In genomic region chr3:196604548-196604947, GRCh38 we compare ENCODE assay signal across 11 cellular contexts. TPM values are rescaled to one million over a fixed set of nuclear protein-coding genes. Genes with fewer than 3 reads are reported as not detected.
DNase-seq lines count a peak whose midpoint lies in the region; ATAC-seq and TF ChIP-seq lines count a peak whose summit lies in the region.
"Had no signal": no experiment of that assay in that cellular context is flagged by ENCODE, and none has a peak within 500 bp of the region (broad histone marks: within the 10 kb centered on the region; RNA-seq: fewer than 3 reads in every experiment).

No MANE protein-coding gene starts in this region.

- H3K4me3 Mint-ChIP-seq in WTC11 = no peak overlapping the region

- no peaks in the 10 kb centered on the region for H3K27me3 Mint-ChIP-seq in WTC11 (ENCODE audit: low read depth)

- H3K4me1 Mint-ChIP-seq in WTC11 = peaks cover 3% of the 10 kb centered on the region

- peak; percentile 30 for DNase-seq in NCI-H1436 (lab: John Stamatoyannopoulos, UW)
- DNase-seq in NCI-H1436 treated with DMSO at 0.1 percent for 48 hours (lab: John Stamatoyannopoulos, UW) = no peak
- DNase-seq in activated CD4-positive, alpha-beta T cell treated with anti-CD3 and anti-CD28 coated beads for 48 hours = peak; percentile 66
- DNase-seq in caudate nucleus (lab: John Stamatoyannopoulos, UW) = peak in 33 of 61 donors; percentile 2 to 74 (median 28)
- DNase-seq in stimulated activated CD8-positive, alpha-beta memory T cell treated with anti-CD3 and anti-CD28 coated beads, Interleukin-12 subunit alpha, Interleukin-12 subunit beta, amount 100 ng/mL, for 24 hours (ENCODE audit: extremely low read depth) = peak; percentile 15
- no peak for DNase-seq in WTC11 (ENCODE audit: low spot score)
- DNase-seq: left ventricle myocardium superior had no signal

- CTCF ChIA-PET in WTC11 (lab: Charles Lee) = interaction anchor here (1.0 to 1.6 kb wide), 3 partner anchors 66 to 82 kb away, joined by 3 to 5 read pairs (median 3); no protein-coding TSS in a partner anchor

- TF ChIP-seq CTCF in WTC11 (IDR thresholded peaks at IDR 0.05) = no peak

- POLR2A ChIA-PET in WTC11 (lab: Charles Lee) = no interaction called here

- no peaks in the 10 kb centered on the region for H3K9me3 Mint-ChIP-seq in WTC11

- H3K27ac Mint-ChIP-seq in WTC11 = no peak overlapping the region

- ATAC-seq in GM18502 (IDR thresholded peaks at IDR 0.05; ENCODE audit: poor library complexity, unreplicated experiment) (no peak), WTC11 (no peak), GM21825 (IDR thresholded peaks at IDR 0.05; ENCODE audit: unreplicated experiment) (no peak)
- ATAC-seq: esophagus mucosa, left ventricle myocardium superior had no signal

- no peaks in the 10 kb centered on the region for H3K36me3 Mint-ChIP-seq in WTC11

- no peak overlapping the region for H3K27ac ChIP-seq in caudate nucleus (ENCODE audit: low read depth, low read length)
- H3K27ac ChIP-seq: skin epidermis had no signal

TF ChIP-seq in WTC11, 78 proteins besides CTCF, POLR2A, EP300 and RAD21:
- TF ChIP-seq, protein P1, sequence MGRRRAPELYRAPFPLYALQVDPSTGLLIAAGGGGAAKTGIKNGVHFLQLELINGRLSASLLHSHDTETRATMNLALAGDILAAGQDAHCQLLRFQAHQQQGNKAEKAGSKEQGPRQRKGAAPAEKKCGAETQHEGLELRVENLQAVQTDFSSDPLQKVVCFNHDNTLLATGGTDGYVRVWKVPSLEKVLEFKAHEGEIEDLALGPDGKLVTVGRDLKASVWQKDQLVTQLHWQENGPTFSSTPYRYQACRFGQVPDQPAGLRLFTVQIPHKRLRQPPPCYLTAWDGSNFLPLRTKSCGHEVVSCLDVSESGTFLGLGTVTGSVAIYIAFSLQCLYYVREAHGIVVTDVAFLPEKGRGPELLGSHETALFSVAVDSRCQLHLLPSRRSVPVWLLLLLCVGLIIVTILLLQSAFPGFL (CRISPR knock-in tag; IDR thresholded peaks at IDR 0.05; ENCODE audit: borderline replicate concordance) = no peak
- TF ChIP-seq, protein P2, sequence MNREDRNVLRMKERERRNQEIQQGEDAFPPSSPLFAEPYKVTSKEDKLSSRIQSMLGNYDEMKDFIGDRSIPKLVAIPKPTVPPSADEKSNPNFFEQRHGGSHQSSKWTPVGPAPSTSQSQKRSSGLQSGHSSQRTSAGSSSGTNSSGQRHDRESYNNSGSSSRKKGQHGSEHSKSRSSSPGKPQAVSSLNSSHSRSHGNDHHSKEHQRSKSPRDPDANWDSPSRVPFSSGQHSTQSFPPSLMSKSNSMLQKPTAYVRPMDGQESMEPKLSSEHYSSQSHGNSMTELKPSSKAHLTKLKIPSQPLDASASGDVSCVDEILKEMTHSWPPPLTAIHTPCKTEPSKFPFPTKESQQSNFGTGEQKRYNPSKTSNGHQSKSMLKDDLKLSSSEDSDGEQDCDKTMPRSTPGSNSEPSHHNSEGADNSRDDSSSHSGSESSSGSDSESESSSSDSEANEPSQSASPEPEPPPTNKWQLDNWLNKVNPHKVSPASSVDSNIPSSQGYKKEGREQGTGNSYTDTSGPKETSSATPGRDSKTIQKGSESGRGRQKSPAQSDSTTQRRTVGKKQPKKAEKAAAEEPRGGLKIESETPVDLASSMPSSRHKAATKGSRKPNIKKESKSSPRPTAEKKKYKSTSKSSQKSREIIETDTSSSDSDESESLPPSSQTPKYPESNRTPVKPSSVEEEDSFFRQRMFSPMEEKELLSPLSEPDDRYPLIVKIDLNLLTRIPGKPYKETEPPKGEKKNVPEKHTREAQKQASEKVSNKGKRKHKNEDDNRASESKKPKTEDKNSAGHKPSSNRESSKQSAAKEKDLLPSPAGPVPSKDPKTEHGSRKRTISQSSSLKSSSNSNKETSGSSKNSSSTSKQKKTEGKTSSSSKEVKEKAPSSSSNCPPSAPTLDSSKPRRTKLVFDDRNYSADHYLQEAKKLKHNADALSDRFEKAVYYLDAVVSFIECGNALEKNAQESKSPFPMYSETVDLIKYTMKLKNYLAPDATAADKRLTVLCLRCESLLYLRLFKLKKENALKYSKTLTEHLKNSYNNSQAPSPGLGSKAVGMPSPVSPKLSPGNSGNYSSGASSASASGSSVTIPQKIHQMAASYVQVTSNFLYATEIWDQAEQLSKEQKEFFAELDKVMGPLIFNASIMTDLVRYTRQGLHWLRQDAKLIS (CRISPR knock-in tag; IDR thresholded peaks at IDR 0.05; ENCODE audit: borderline replicate concordance) = no peak

RNA-seq across cellular contexts. Expression of gene NRROS, which starts 34.9 kb away (rescaled TPM):
- 3.1 to 5.1 TPM (median 4.9 TPM) in 3 replicates for total RNA-seq in WTC11 (2021)

RNA-seq across cellular contexts. Expression of gene FBXO45, which starts 36.1 kb away (rescaled TPM):
- total RNA-seq in WTC11 (2021) = 15.0 to 16.1 TPM (median 15.4 TPM) in 3 replicates

RNA-seq across cellular contexts. Expression of gene WDR53, which starts 36.2 kb away (rescaled TPM):
- total RNA-seq in WTC11 (2021) = 20.0 to 21.4 TPM (median 21.1 TPM) in 3 replicates

Comparison
In these comparisons a context has a peak if more than half of its experiments do, and no peak if none do; other contexts are left out.
1. DNase-seq: peak in NCI-H1436 (single experiment), activated CD4-positive, alpha-beta T cell treated with anti-CD3 and anti-CD28 coated beads for 48 hours (single experiment), caudate nucleus (33 of 61) and stimulated activated CD8-positive, alpha-beta memory T cell treated with anti-CD3 and anti-CD28 coated beads, Interleukin-12 subunit alpha, Interleukin-12 subunit beta, amount 100 ng/mL, for 24 hours (single experiment); none in NCI-H1436 treated with DMSO at 0.1 percent for 48 hours (single experiment) and WTC11 (single experiment).